9 cellular contexts compared by ENCODE assay signal in the genomic region with DNA sequence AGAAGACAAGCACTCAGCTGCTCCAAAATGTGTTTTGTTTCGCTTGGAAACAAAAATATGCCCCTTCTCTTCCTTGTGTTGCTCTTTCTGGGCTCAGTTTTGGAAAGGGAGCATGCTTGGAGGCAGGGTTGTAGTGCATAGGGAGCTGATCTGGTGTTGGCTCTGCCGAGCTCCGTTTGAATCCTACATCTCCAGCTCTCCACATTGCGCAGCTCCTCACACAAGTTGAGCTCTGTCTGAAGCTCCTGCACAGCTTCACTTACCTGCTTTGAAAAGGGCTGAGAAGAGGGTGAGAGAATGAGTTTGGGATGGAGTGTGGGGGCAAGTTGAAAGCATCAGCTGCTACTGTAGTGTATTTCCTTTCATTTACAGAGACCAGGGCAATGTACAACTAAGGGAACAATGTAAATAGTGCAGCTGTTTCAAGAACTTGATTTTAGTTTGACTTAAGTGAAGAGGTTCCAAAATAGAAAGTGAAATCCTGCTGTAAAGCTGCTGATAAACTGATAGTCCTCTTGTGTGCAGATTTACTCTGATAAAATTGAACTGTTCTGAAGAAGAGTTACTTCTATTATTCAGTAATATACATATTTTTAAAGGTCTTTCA.
DNase-seq lines count a peak whose midpoint lies in the region; ATAC-seq, FAIRE-seq and TF ChIP-seq lines count a peak whose summit lies in the region.
"Had no signal": no experiment of that assay in that cellular context is flagged by ENCODE, and none has a peak within 500 bp of the region (broad histone marks: within the 10 kb centered on the region; RNA-seq: fewer than 3 reads in every experiment).

No MANE protein-coding gene starts in this region.

- POLR2A ChIA-PET in A549 (lab: Yijun Ruan, JAX): no interaction called here

- DNase-seq in A549 (ENCODE audit: low read depth in 1 of 2, low spot score in 1 of 2): no peak
- DNase-seq in NCI-H1048 (lab: John Stamatoyannopoulos, UW): no peak
- no peak for DNase-seq in activated effector memory CD4-positive, alpha-beta T cell treated with anti-CD3 and anti-CD28 coated beads, Interleukin-2, amount 50 U/mL, for 16 hours
- DNase-seq in H54 (ENCODE audit: insufficient read length, low spot score): no peak
- no peak for DNase-seq in NCI-H446 (lab: John Stamatoyannopoulos, UW)

- H3K9ac ChIP-seq in endocrine pancreas (ENCODE audit: control insufficient read depth, insufficient read depth, low read length): no peak overlapping the region

- peak overlapping the region; percentile 19; the same call in 2 of the 3 replicates for H3K4me2 ChIP-seq in A549

- H3K4me3 ChIP-seq in A549: no peak overlapping the region
- peak overlapping the region; percentile 4 for H3K4me3 ChIP-seq in endocrine pancreas (ENCODE audit: control insufficient read depth, insufficient read depth, low read length)
- H3K4me3 ChIP-seq: skin epidermis had no signal

- WGBS in A549 (ENCODE audit: missing lambda C conversion rate): 80% methylated on average over 4 of the region's 4 CpGs

- no peaks in the 10 kb centered on the region for H3K27me3 ChIP-seq in endocrine pancreas (ENCODE audit: control insufficient read depth, insufficient read depth, low read length)

- H3K36me3 ChIP-seq in endocrine pancreas (ENCODE audit: control insufficient read depth, insufficient read depth, low read length): no peaks in the 10 kb centered on the region

- TF ChIP-seq EP300 in A549 (IDR thresholded peaks at IDR 0.05): no peak

- H3K27ac ChIP-seq in A549: no peak overlapping the region

- no peak for TF ChIP-seq POLR2A in A549 (IDR thresholded peaks at IDR 0.05; ENCODE audit: low read length)
- no peak for TF ChIP-seq POLR2A in H54 (IDR thresholded peaks at IDR 0.05; ENCODE audit: low read depth, low read length)

- TF ChIP-seq CTCF in A549 (IDR thresholded peaks at IDR 0.05): no peak

- FAIRE-seq in A549 (lab: Jason Lieb, UNC): no peak
- no peak for FAIRE-seq in H54 (lab: Jason Lieb, UNC)

- no peak for TF ChIP-seq RAD21 in A549 (conservative IDR thresholded peaks at IDR 0.05 in 1 of 2, IDR thresholded peaks at IDR 0.05 in 1 of 2)

- H3K9me3 ChIP-seq in A549 (no peaks in the 10 kb centered on the region), endocrine pancreas (ENCODE audit: control insufficient read depth, low read length) (no peaks in the 10 kb centered on the region)

- CTCF ChIA-PET in A549 (lab: Yijun Ruan, JAX): interaction anchor here (1.2 kb wide), 1 partner anchor 9 kb away, joined by 4 read pairs; no protein-coding TSS in a partner anchor

- ATAC-seq in A549 (peak in 1 of 2 experiments; percentile 36; a peak in 2 of 6 replicates), GM19351 (IDR thresholded peaks at IDR 0.05; ENCODE audit: unreplicated experiment) (peak; percentile 53), HG03095 (IDR thresholded peaks at IDR 0.05; ENCODE audit: unreplicated experiment) (peak; percentile 62)

- H3K4me1 ChIP-seq in A549: peaks cover 6% of the 10 kb centered on the region; the same call in 1 of the 3 replicates
- peaks cover 32% of the 10 kb centered on the region for H3K4me1 ChIP-seq in endocrine pancreas (ENCODE audit: control insufficient read depth, insufficient read depth, low read length)

TF ChIP-seq in A549, 52 proteins besides CTCF, POLR2A, EP300 and RAD21:
- TF ChIP-seq TP53 (CRISPR knock-in tag; IDR thresholded peaks at IDR 0.05) (no peak), KDM5A (IDR thresholded peaks at IDR 0.05) (no peak), JUNB (IDR thresholded peaks at IDR 0.05) (no peak), ATOH8 (CRISPR knock-in tag; IDR thresholded peaks at IDR 0.05; ENCODE audit: low read depth) (no peak), HOXA7 (CRISPR knock-in tag; IDR thresholded peaks at IDR 0.05) (no peak), PHF8 (IDR thresholded peaks at IDR 0.05; ENCODE audit: borderline replicate concordance, low read depth) (no peak), CBX2 (IDR thresholded peaks at IDR 0.05; ENCODE audit: borderline replicate concordance, low read depth) (no peak), BCL3 (IDR thresholded peaks at IDR 0.05) (no peak), SMC3 (IDR thresholded peaks at IDR 0.05) (no peak)
- TF ChIP-seq, protein P1, sequence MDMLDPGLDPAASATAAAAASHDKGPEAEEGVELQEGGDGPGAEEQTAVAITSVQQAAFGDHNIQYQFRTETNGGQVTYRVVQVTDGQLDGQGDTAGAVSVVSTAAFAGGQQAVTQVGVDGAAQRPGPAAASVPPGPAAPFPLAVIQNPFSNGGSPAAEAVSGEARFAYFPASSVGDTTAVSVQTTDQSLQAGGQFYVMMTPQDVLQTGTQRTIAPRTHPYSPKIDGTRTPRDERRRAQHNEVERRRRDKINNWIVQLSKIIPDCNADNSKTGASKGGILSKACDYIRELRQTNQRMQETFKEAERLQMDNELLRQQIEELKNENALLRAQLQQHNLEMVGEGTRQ (IDR thresholded peaks at IDR 0.05): no peak
